Comparison of ENCODE assay signal across 7 cellular contexts in genomic region chr17:7841309-7841621, GRCh38. TPM values are rescaled to one million over a fixed set of nuclear protein-coding genes. Genes with fewer than 3 reads are reported as not detected.
DNase-seq lines count a peak whose midpoint lies in the region; ATAC-seq and TF ChIP-seq lines count a peak whose summit lies in the region.

No MANE protein-coding gene starts in this region.

- peaks cover 21% of the 10 kb centered on the region for H3F3A ChIP-seq in GM23338 (replicated peaks; ENCODE audit: low read depth)

- H3K4me2 ChIP-seq in GM23338: peak overlapping the region; percentile 99

- H3K27ac ChIP-seq in GM23338 (ENCODE audit: low read depth) (no peak overlapping the region), coronary artery (peak overlapping the region; percentile 93)

- peaks cover 13% of the 10 kb centered on the region for H4K20me1 ChIP-seq in GM23338 (replicated peaks; ENCODE audit: insufficient read depth)

- H3K4me1 ChIP-seq in GM23338 (ENCODE audit: insufficient read depth): peaks cover 27% of the 10 kb centered on the region

- H3K9me3 Mint-ChIP-seq in GM23338: no peaks in the 10 kb centered on the region; the same call in 2 of the 3 replicates
- no peaks in the 10 kb centered on the region for H3K9me3 Mint-ChIP-seq in nephron progenitor cell

- DNase-seq in GM23338 (ENCODE audit: low spot score): no peak
- peak; percentile 78 for DNase-seq in NCI-H69 (lab: John Stamatoyannopoulos, UW)
- DNase-seq in coronary artery (ENCODE audit: low spot score): no peak
- DNase-seq in nephron progenitor cell: no peak
- DNase-seq in islet precursor cell: no peak
- no peak for DNase-seq in stimulated activated CD4-positive, alpha-beta T cell treated with anti-CD3 and anti-CD28 coated beads, Interleukin-4, amount 100 ng/mL, for 1 hour

- no peaks in the 10 kb centered on the region for H3K9me2 ChIP-seq in GM23338 (ENCODE audit: insufficient read depth)

- H3K4me3 Mint-ChIP-seq in GM23338: peak overlapping the region; percentile 83
- peak overlapping the region; percentile 100 for H3K4me3 Mint-ChIP-seq in nephron progenitor cell

- H3K27me3 ChIP-seq in GM23338 (ENCODE audit: insufficient read depth): peaks cover 87% of the 10 kb centered on the region

- H3K36me3 ChIP-seq in GM23338 (ENCODE audit: insufficient read depth): peaks cover 6% of the 10 kb centered on the region; the same call in 1 of the 2 replicates

- H3K4me3 ChIP-seq in GM23338 (peak overlapping the region; percentile 94), coronary artery (peak overlapping the region; percentile 76)

- H3K36me3 Mint-ChIP-seq in GM23338 (ENCODE audit: low read depth) (peaks cover 2% of the 10 kb centered on the region; the same call in 1 of the 3 replicates), nephron progenitor cell (ENCODE audit: low read depth) (peaks cover 13% of the 10 kb centered on the region)

- H3K27me3 Mint-ChIP-seq in GM23338 (ENCODE audit: insufficient read depth, low read depth, poor library complexity) (peaks cover 66% of the 10 kb centered on the region), nephron progenitor cell (ENCODE audit: low read depth, poor library complexity) (no peaks in the 10 kb centered on the region)

- H3K79me2 ChIP-seq in GM23338 (replicated peaks; ENCODE audit: insufficient read depth): no peaks in the 10 kb centered on the region

- TF ChIP-seq CTCF in GM23338 (conservative IDR thresholded peaks at IDR 0.05; ENCODE audit: low read depth in 2 of 2): no peak
- TF ChIP-seq CTCF in coronary artery (IDR thresholded peaks at IDR 0.05): no peak
- TF ChIP-seq CTCF in nephron progenitor cell (IDR thresholded peaks at IDR 0.05): no peak

- H3K4me1 Mint-ChIP-seq in GM23338: peaks cover 40% of the 10 kb centered on the region
- peaks cover 79% of the 10 kb centered on the region for H3K4me1 Mint-ChIP-seq in nephron progenitor cell

- no peak overlapping the region for H2AFZ ChIP-seq in GM23338

- ATAC-seq in GM23338 (no peak), HG03378 (IDR thresholded peaks at IDR 0.05; ENCODE audit: unreplicated experiment) (no peak)

- H3K27ac Mint-ChIP-seq in GM23338 (no peak overlapping the region), nephron progenitor cell (peak overlapping the region; percentile 98)

TF ChIP-seq in GM23338, 12 proteins besides CTCF, POLR2A, EP300 and RAD21:
- TF ChIP-seq CREB1 (CRISPR knock-in tag; IDR thresholded peaks at IDR 0.05; ENCODE audit: low read depth) (no peak), JUNB (IDR thresholded peaks at IDR 0.05; ENCODE audit: unreplicated experiment) (no peak), EZH2 (IDR thresholded peaks at IDR 0.05; ENCODE audit: low read depth, unreplicated experiment) (peak; percentile 61)

RNA-seq across cellular contexts. Expression of gene KDM6B, which starts 7.2 kb away (rescaled TPM):
- total RNA-seq in GM23338 (2014; rRNA removed; shearing (Covaris generic)): 1.4 and 1.8 TPM in 2 replicates
- polyA plus RNA-seq in GM23338 (2016; fragmentation: Nextera tagmentation; extraction: Ambion mirVana): 1.1 and 1.4 TPM in 2 replicates

RNA-seq across cellular contexts. Expression of gene TMEM88, which starts 13.6 kb away (rescaled TPM):
- 0.97 TPM in 1 of 2 replicates, not detected in the other for total RNA-seq in GM23338 (2014; rRNA removed; shearing (Covaris generic))
- polyA plus RNA-seq in GM23338 (2016; fragmentation: Nextera tagmentation; extraction: Ambion mirVana): 0.43 and 0.58 TPM in 2 replicates

RNA-seq across cellular contexts. Expression of gene NAA38, which starts 16.1 kb away (rescaled TPM):
- total RNA-seq in GM23338 (2014; rRNA removed; shearing (Covaris generic)): 17.1 and 24.0 TPM in 2 replicates
- polyA plus RNA-seq in GM23338 (2016; fragmentation: Nextera tagmentation; extraction: Ambion mirVana): 74.8 and 78.5 TPM in 2 replicates

RNA-seq across cellular contexts. Expression of gene CYB5D1, which starts 16.5 kb away (rescaled TPM):
- total RNA-seq in GM23338 (2014; rRNA removed; shearing (Covaris generic)): 5.6 and 8.4 TPM in 2 replicates
- 2.7 and 3.5 TPM in 2 replicates for polyA plus RNA-seq in GM23338 (2016; fragmentation: Nextera tagmentation; extraction: Ambion mirVana)

RNA-seq across cellular contexts. Expression of gene CHD3, which starts 47.3 kb away (rescaled TPM):
- 9.7 and 12.3 TPM in 2 replicates for total RNA-seq in GM23338 (2014; rRNA removed; shearing (Covaris generic))
- polyA plus RNA-seq in GM23338 (2016; fragmentation: Nextera tagmentation; extraction: Ambion mirVana): 2.9 and 3.0 TPM in 2 replicates
